30 cellular contexts compared by ENCODE assay signal in the genomic region with DNA sequence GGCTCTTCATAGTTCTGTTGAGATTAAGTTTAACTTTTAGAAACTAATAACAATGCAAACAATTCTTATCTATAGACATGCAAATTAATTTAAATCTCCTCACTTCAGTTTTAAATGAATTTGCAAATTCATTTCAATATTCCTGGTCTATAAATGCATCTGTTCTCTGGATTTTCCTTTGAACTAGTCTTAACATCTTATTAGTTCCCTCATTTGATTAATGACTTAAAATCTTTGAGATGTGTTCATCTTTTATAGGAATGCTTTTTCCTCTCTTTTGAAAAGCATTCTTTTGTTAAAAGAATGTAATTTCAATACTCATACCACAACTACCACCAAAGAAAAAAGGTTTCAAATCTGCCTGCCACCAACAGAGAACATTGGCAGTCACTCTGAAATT.
"Had no signal": no experiment of that assay in that cellular context is flagged by ENCODE, and none has a peak within 500 bp of the region (broad histone marks: within the 10 kb centered on the region; RNA-seq: fewer than 3 reads in every experiment).

No MANE protein-coding gene starts in this region.

- H3K4me1 Mint-ChIP-seq: activated CD4-positive, alpha-beta T cell treated with anti-CD3 and anti-CD28 coated beads for 36 hours; activated CD4-positive, alpha-beta T cell treated with anti-CD3 and anti-CD28 coated beads, Interleukin-2, amount 10 ng/mL, durations not matched to agents 24 days and 14 days; activated CD8-positive, alpha-beta memory T cell treated with anti-CD3 and anti-CD28 coated beads, Interleukin-2, amount 10 ng/mL, durations not matched to agents 7 days and 5 days; activated naive CD4-positive, alpha-beta T cell treated with anti-CD3 and anti-CD28 coated beads, Interleukin-2, amount 10 ng/mL, durations not matched to agents 7 days and 5 days; central memory CD8-positive, alpha-beta T cell; T-cell; T-helper 17 cell had no signal

- H3K4me3 Mint-ChIP-seq: activated CD4-positive, alpha-beta memory T cell treated with anti-CD3 and anti-CD28 coated beads for 36 hours; activated CD4-positive, alpha-beta T cell treated with anti-CD3 and anti-CD28 coated beads for 36 hours; activated CD4-positive, alpha-beta T cell treated with anti-CD3 and anti-CD28 coated beads, Interleukin-2, amount 10 ng/mL, durations not matched to agents 24 days and 14 days; activated CD8-positive, alpha-beta memory T cell treated with anti-CD3 and anti-CD28 coated beads, Interleukin-2, amount 10 ng/mL, durations not matched to agents 7 days and 5 days; activated CD8-positive, alpha-beta T cell treated with anti-CD3 and anti-CD28 coated beads, Interleukin-2, amount 10 ng/mL, durations not matched to agents 7 days and 5 days; activated naive CD4-positive, alpha-beta T cell treated with anti-CD3 and anti-CD28 coated beads, Interleukin-2, amount 10 ng/mL, durations not matched to agents 7 days and 5 days; activated naive CD8-positive, alpha-beta T cell; activated T-helper 1 cell treated with anti-CD3 and anti-CD28 coated beads, Interleukin-12 subunit alpha, Interleukin-12 subunit beta, Interleukin-2, Interleukin-4 antibody, amounts not matched to agents 30 ng/mL and 10 ng/mL and 1 ng/mL, durations not matched to agents 14 hours and 24 hours and 36 hours; central memory CD8-positive, alpha-beta T cell; T-cell; T-helper 17 cell; T-helper 2 cell treated with Interferon-gamma antibody and Interleukin-4, amounts not matched to agents 5 μg/mL and 100 μg/mL, for 36 hours had no signal

- H3K27ac ChIP-seq: brain microvascular endothelial cell, coronary artery, WERI-Rb-1 had no signal

- H3K36me3 ChIP-seq: brain microvascular endothelial cell, WERI-Rb-1 had no signal

- H3K9me3 Mint-ChIP-seq: activated CD4-positive, alpha-beta memory T cell treated with anti-CD3 and anti-CD28 coated beads for 36 hours; activated CD4-positive, alpha-beta T cell treated with anti-CD3 and anti-CD28 coated beads, Interleukin-2, amount 10 ng/mL, durations not matched to agents 24 days and 14 days; activated naive CD4-positive, alpha-beta T cell treated with anti-CD3 and anti-CD28 coated beads, Interleukin-2, amount 10 ng/mL, durations not matched to agents 7 days and 5 days; activated T-helper 1 cell treated with anti-CD3 and anti-CD28 coated beads, Interleukin-12 subunit alpha, Interleukin-12 subunit beta, Interleukin-2, Interleukin-4 antibody, amounts not matched to agents 30 ng/mL and 10 ng/mL and 1 ng/mL, durations not matched to agents 14 hours and 24 hours and 36 hours; T-helper 2 cell treated with Interferon-gamma antibody and Interleukin-4, amounts not matched to agents 5 μg/mL and 100 μg/mL, for 36 hours had no signal

- H3K4me3 ChIP-seq: coronary artery had no signal

- H3K27ac Mint-ChIP-seq: activated CD4-positive, alpha-beta memory T cell treated with anti-CD3 and anti-CD28 coated beads for 36 hours; activated CD4-positive, alpha-beta T cell treated with anti-CD3 and anti-CD28 coated beads for 36 hours; activated CD4-positive, alpha-beta T cell treated with anti-CD3 and anti-CD28 coated beads, Interleukin-2, amount 10 ng/mL, durations not matched to agents 24 days and 14 days; activated CD8-positive, alpha-beta memory T cell treated with anti-CD3 and anti-CD28 coated beads, Interleukin-2, amount 10 ng/mL, durations not matched to agents 7 days and 5 days; activated CD8-positive, alpha-beta T cell treated with anti-CD3 and anti-CD28 coated beads, Interleukin-2, amount 10 ng/mL, durations not matched to agents 7 days and 5 days; activated naive CD4-positive, alpha-beta T cell treated with anti-CD3 and anti-CD28 coated beads, Interleukin-2, amount 10 ng/mL, durations not matched to agents 7 days and 5 days; activated naive CD8-positive, alpha-beta T cell; activated T-helper 1 cell treated with anti-CD3 and anti-CD28 coated beads, Interleukin-12 subunit alpha, Interleukin-12 subunit beta, Interleukin-2, Interleukin-4 antibody, amounts not matched to agents 30 ng/mL and 10 ng/mL and 1 ng/mL, durations not matched to agents 14 hours and 24 hours and 36 hours; T-cell; T-helper 17 cell; T-helper 2 cell treated with Interferon-gamma antibody and Interleukin-4, amounts not matched to agents 5 μg/mL and 100 μg/mL, for 36 hours had no signal

- DNase-seq: activated CD4-positive, alpha-beta memory T cell treated with anti-CD3 and anti-CD28 coated beads for 36 hours; activated CD4-positive, alpha-beta T cell treated with anti-CD3 and anti-CD28 coated beads for 36 hours; activated CD4-positive, alpha-beta T cell treated with anti-CD3 and anti-CD28 coated beads, Interleukin-2, amount 10 ng/mL, durations not matched to agents 24 days and 14 days; activated CD4-positive, CD25-positive, alpha-beta regulatory T cell; activated CD4-positive, CD25-positive, alpha-beta regulatory T cell treated with anti-CD3 and anti-CD28 coated beads, Interleukin-2, amount 50 U/mL, for 72 hours; activated CD8-positive, alpha-beta memory T cell treated with anti-CD3 and anti-CD28 coated beads, Interleukin-2, amount 10 ng/mL, durations not matched to agents 7 days and 5 days; activated CD8-positive, alpha-beta memory T cell treated with anti-CD3 and anti-CD28 coated beads, Interleukin-2, amount 50 U/mL, for 4 hours; activated CD8-positive, alpha-beta T cell treated with anti-CD3 and anti-CD28 coated beads, Interleukin-2, amount 10 ng/mL, durations not matched to agents 7 days and 5 days; activated gamma-delta T cell; activated naive CD4-positive, alpha-beta T cell; activated naive CD4-positive, alpha-beta T cell treated with anti-CD3 and anti-CD28 coated beads, Interleukin-2, amount 10 ng/mL, durations not matched to agents 7 days and 5 days; activated T-cell treated with anti-CD3 and anti-CD28 coated beads, Interleukin-2, amount 50 U/mL, for 1 hour; activated T-cell treated with anti-CD3 and anti-CD28 coated beads, Interleukin-2, amount 50 U/mL, for 48 hours; amniotic stem cell; anterior cingulate cortex; brain microvascular endothelial cell; dermis blood vessel endothelial cell; effector CD4-positive, alpha-beta T cell; foreskin fibroblast; head of caudate nucleus; T-cell; T-helper 17 cell; T1000; WERI-Rb-1 had no signal

- ATAC-seq: activated CD4-positive, alpha-beta T cell treated with anti-CD3 and anti-CD28 coated beads for 36 hours; activated CD8-positive, alpha-beta memory T cell treated with anti-CD3 and anti-CD28 coated beads, Interleukin-2, amount 10 ng/mL, durations not matched to agents 7 days and 5 days; activated CD8-positive, alpha-beta T cell treated with anti-CD3 and anti-CD28 coated beads, Interleukin-2, amount 10 ng/mL, durations not matched to agents 7 days and 5 days; esophagus mucosa; T-cell; T-helper 17 cell had no signal

- H3K27me3 Mint-ChIP-seq: activated CD4-positive, alpha-beta memory T cell treated with anti-CD3 and anti-CD28 coated beads for 36 hours; activated CD4-positive, alpha-beta T cell treated with anti-CD3 and anti-CD28 coated beads for 36 hours; activated CD4-positive, alpha-beta T cell treated with anti-CD3 and anti-CD28 coated beads, Interleukin-2, amount 10 ng/mL, durations not matched to agents 24 days and 14 days; activated CD8-positive, alpha-beta memory T cell treated with anti-CD3 and anti-CD28 coated beads, Interleukin-2, amount 10 ng/mL, durations not matched to agents 7 days and 5 days; activated naive CD4-positive, alpha-beta T cell treated with anti-CD3 and anti-CD28 coated beads, Interleukin-2, amount 10 ng/mL, durations not matched to agents 7 days and 5 days; activated naive CD8-positive, alpha-beta T cell; central memory CD8-positive, alpha-beta T cell; T-cell; T-helper 17 cell had no signal

- H3K27me3 ChIP-seq: brain microvascular endothelial cell had no signal

- H3K36me3 Mint-ChIP-seq: activated CD4-positive, alpha-beta memory T cell treated with anti-CD3 and anti-CD28 coated beads for 36 hours; activated CD8-positive, alpha-beta memory T cell treated with anti-CD3 and anti-CD28 coated beads, Interleukin-2, amount 10 ng/mL, durations not matched to agents 7 days and 5 days; activated naive CD4-positive, alpha-beta T cell treated with anti-CD3 and anti-CD28 coated beads, Interleukin-2, amount 10 ng/mL, durations not matched to agents 7 days and 5 days; activated naive CD8-positive, alpha-beta T cell; T-cell had no signal
